1 cellular context compared by ENCODE assay signal in genomic region chr14:32205984-32206383, GRCh38.
TF ChIP-seq lines count a peak whose summit lies in the region.

No MANE protein-coding gene starts in this region.

TF ChIP-seq in HepG2, 621 proteins besides CTCF, POLR2A, EP300 and RAD21:
- no peak for TF ChIP-seq MTA1 (CRISPR knock-in tag; IDR thresholded peaks at IDR 0.05; ENCODE audit: borderline replicate concordance)
- TF ChIP-seq, protein P1, sequence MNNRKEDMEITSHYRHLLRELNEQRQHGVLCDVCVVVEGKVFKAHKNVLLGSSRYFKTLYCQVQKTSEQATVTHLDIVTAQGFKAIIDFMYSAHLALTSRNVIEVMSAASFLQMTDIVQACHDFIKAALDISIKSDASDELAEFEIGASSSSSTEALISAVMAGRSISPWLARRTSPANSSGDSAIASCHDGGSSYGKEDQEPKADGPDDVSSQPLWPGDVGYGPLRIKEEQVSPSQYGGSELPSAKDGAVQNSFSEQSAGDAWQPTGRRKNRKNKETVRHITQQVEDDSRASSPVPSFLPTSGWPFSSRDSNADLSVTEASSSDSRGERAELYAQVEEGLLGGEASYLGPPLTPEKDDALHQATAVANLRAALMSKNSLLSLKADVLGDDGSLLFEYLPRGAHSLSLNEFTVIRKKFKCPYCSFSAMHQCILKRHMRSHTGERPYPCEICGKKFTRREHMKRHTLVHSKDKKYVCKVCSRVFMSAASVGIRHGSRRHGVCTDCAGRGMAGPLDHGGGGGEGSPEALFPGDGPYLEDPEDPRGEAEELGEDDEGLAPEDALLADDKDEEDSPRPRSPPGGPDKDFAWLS (CRISPR knock-in tag; IDR thresholded peaks at IDR 0.05; ENCODE audit: borderline replicate concordance) = 0 out of 2 replicates have a peak, but pooled peaks have one; percentile 49
- TF ChIP-seq ZNF30 (CRISPR knock-in tag; IDR thresholded peaks at IDR 0.05) = no peak
- TF ChIP-seq ZC3H13 (CRISPR knock-in tag; IDR thresholded peaks at IDR 0.05) = no peak
- TF ChIP-seq THAP8 (CRISPR knock-in tag; IDR thresholded peaks at IDR 0.05; ENCODE audit: borderline replicate concordance) = no peak
- TF ChIP-seq MED1 (CRISPR knock-in tag; IDR thresholded peaks at IDR 0.05) = no peak
- TF ChIP-seq, protein P2, sequence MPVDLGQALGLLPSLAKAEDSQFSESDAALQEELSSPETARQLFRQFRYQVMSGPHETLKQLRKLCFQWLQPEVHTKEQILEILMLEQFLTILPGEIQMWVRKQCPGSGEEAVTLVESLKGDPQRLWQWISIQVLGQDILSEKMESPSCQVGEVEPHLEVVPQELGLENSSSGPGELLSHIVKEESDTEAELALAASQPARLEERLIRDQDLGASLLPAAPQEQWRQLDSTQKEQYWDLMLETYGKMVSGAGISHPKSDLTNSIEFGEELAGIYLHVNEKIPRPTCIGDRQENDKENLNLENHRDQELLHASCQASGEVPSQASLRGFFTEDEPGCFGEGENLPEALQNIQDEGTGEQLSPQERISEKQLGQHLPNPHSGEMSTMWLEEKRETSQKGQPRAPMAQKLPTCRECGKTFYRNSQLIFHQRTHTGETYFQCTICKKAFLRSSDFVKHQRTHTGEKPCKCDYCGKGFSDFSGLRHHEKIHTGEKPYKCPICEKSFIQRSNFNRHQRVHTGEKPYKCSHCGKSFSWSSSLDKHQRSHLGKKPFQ (CRISPR knock-in tag; IDR thresholded peaks at IDR 0.05; ENCODE audit: insufficient replicate concordance) = no peak
- peak; percentile 38; the same call in 1 of the 2 replicates for TF ChIP-seq FOSL2 (CRISPR knock-in tag; IDR thresholded peaks at IDR 0.05)
- TF ChIP-seq, protein P3, sequence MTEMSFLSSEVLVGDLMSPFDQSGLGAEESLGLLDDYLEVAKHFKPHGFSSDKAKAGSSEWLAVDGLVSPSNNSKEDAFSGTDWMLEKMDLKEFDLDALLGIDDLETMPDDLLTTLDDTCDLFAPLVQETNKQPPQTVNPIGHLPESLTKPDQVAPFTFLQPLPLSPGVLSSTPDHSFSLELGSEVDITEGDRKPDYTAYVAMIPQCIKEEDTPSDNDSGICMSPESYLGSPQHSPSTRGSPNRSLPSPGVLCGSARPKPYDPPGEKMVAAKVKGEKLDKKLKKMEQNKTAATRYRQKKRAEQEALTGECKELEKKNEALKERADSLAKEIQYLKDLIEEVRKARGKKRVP (CRISPR knock-in tag; IDR thresholded peaks at IDR 0.05) = no peak
- TF ChIP-seq ZNF761 (CRISPR knock-in tag; conservative IDR thresholded peaks at IDR 0.05) = no peak
- no peak for TF ChIP-seq HES4 (CRISPR knock-in tag; IDR thresholded peaks at IDR 0.05; ENCODE audit: borderline replicate concordance)
- TF ChIP-seq ZNF781 (CRISPR knock-in tag; IDR thresholded peaks at IDR 0.05; ENCODE audit: borderline replicate concordance, not compliant biosample characterization) = peak; percentile 17
- TF ChIP-seq ONECUT2 (CRISPR knock-in tag; IDR thresholded peaks at IDR 0.05) = no peak
- no peak for TF ChIP-seq SAFB2 (CRISPR knock-in tag; IDR thresholded peaks at IDR 0.05; ENCODE audit: borderline replicate concordance, low read depth)
- TF ChIP-seq, protein P4, sequence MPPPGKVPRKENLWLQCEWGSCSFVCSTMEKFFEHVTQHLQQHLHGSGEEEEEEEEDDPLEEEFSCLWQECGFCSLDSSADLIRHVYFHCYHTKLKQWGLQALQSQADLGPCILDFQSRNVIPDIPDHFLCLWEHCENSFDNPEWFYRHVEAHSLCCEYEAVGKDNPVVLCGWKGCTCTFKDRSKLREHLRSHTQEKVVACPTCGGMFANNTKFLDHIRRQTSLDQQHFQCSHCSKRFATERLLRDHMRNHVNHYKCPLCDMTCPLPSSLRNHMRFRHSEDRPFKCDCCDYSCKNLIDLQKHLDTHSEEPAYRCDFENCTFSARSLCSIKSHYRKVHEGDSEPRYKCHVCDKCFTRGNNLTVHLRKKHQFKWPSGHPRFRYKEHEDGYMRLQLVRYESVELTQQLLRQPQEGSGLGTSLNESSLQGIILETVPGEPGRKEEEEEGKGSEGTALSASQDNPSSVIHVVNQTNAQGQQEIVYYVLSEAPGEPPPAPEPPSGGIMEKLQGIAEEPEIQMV (CRISPR knock-in tag; IDR thresholded peaks at IDR 0.05; ENCODE audit: low read depth) = no peak
- TF ChIP-seq NFYB (CRISPR knock-in tag; IDR thresholded peaks at IDR 0.05) = no peak
